In genomic region chr6:147220345-147220744, GRCh38 we compare ENCODE assay signal across 34 cellular contexts.
"Had no signal": no experiment of that assay in that cellular context is flagged by ENCODE, and none has a peak within 500 bp of the region (broad histone marks: within the 10 kb centered on the region; RNA-seq: fewer than 3 reads in every experiment).

No MANE protein-coding gene starts in this region.

- H3K4me3 ChIP-seq: adrenal gland, body of pancreas, cardiac muscle cell, coronary artery, dorsolateral prefrontal cortex, esophagus muscularis mucosa, gastrocnemius medialis, heart left ventricle had no signal

- H3K9me3 ChIP-seq: adrenal gland, body of pancreas, esophagus muscularis mucosa, gastrocnemius medialis, heart left ventricle had no signal

- H3K27ac ChIP-seq: adrenal gland, body of pancreas, cardiac muscle cell, coronary artery, dorsolateral prefrontal cortex, esophagus muscularis mucosa, foreskin keratinocyte, gastrocnemius medialis, heart left ventricle had no signal

- DNase-seq: activated CD4-positive, alpha-beta memory T cell treated with anti-CD3 and anti-CD28 coated beads for 36 hours; activated CD4-positive, alpha-beta T cell treated with anti-CD3 and anti-CD28 coated beads for 36 hours; activated CD4-positive, alpha-beta T cell treated with anti-CD3 and anti-CD28 coated beads, Interleukin-2, amount 10 ng/mL, durations not matched to agents 24 days and 14 days; activated CD4-positive, CD25-positive, alpha-beta regulatory T cell; activated CD4-positive, CD25-positive, alpha-beta regulatory T cell treated with anti-CD3 and anti-CD28 coated beads, Interleukin-2, amount 50 U/mL, for 72 hours; activated CD8-positive, alpha-beta memory T cell treated with anti-CD3 and anti-CD28 coated beads, Interleukin-2, amount 10 ng/mL, durations not matched to agents 7 days and 5 days; activated CD8-positive, alpha-beta memory T cell treated with anti-CD3 and anti-CD28 coated beads, Interleukin-2, amount 50 U/mL, for 4 hours; activated CD8-positive, alpha-beta T cell treated with anti-CD3 and anti-CD28 coated beads, Interleukin-2, amount 10 ng/mL, durations not matched to agents 7 days and 5 days; activated effector memory CD4-positive, alpha-beta T cell treated with anti-CD3 and anti-CD28 coated beads, Interleukin-2, amount 50 U/mL, for 16 hours; activated naive CD4-positive, alpha-beta T cell treated with anti-CD3 and anti-CD28 coated beads for 36 hours; activated naive CD8-positive, alpha-beta T cell treated with anti-CD3 and anti-CD28 coated beads for 36 hours; activated naive CD8-positive, alpha-beta T cell treated with anti-CD3 and anti-CD28 coated beads, Interleukin-2, amount 50 U/mL, for 24 hours; activated T-cell treated with anti-CD3 and anti-CD28 coated beads, Interleukin-2, amount 50 U/mL, for 1 hour; activated T-cell treated with anti-CD3 and anti-CD28 coated beads, Interleukin-2, amount 50 U/mL, for 48 hours; adrenal gland; amygdala; aorta; body of pancreas; central memory CD4-positive, alpha-beta T cell; dorsolateral prefrontal cortex; effector memory CD4-positive, alpha-beta T cell; erythroblast; foreskin keratinocyte; gastrocnemius medialis; glutamatergic neuron; heart left ventricle; T-helper 2 cell had no signal

- H3K9me3 Mint-ChIP-seq: activated CD4-positive, alpha-beta memory T cell treated with anti-CD3 and anti-CD28 coated beads for 36 hours; activated CD4-positive, alpha-beta T cell treated with anti-CD3 and anti-CD28 coated beads, Interleukin-2, amount 10 ng/mL, durations not matched to agents 24 days and 14 days; activated naive CD4-positive, alpha-beta T cell treated with anti-CD3 and anti-CD28 coated beads for 36 hours; activated naive CD4-positive, alpha-beta T cell treated with anti-CD3 and anti-CD28 coated beads, Interleukin-2, amount 50 U/mL, for 24 hours; activated naive CD8-positive, alpha-beta T cell treated with anti-CD3 and anti-CD28 coated beads for 36 hours; activated naive CD8-positive, alpha-beta T cell treated with anti-CD3 and anti-CD28 coated beads, Interleukin-2, amount 50 U/mL, for 24 hours; activated T-helper 1 cell treated with anti-CD3 and anti-CD28 coated beads, Interleukin-12 subunit alpha, Interleukin-12 subunit beta, Interleukin-2, Interleukin-4 antibody, amounts not matched to agents 30 ng/mL and 10 ng/mL and 1 ng/mL, durations not matched to agents 14 hours and 24 hours and 36 hours; activated T-helper 2 cell treated with anti-CD3 and anti-CD28 coated beads, Interferon-gamma antibody, Interleukin-2, Interleukin-4, amounts not matched to agents 10 μg/mL and 5 μg/mL and 100 μg/mL, durations not matched to agents 14 hours and 24 hours and 36 hours; dendritic cell treated with granulocyte-macrophage colony-stimulating factor and Interleukin-4, amounts not matched to agents 40 ng/mL and 50 ng/mL, for 4 days had no signal

- H3K36me3 ChIP-seq: adrenal gland, cardiac muscle cell, esophagus muscularis mucosa, gastrocnemius medialis had no signal

- H3K4me1 ChIP-seq: foreskin keratinocyte had no signal

- ATAC-seq: activated CD4-positive, alpha-beta T cell treated with anti-CD3 and anti-CD28 coated beads for 36 hours; activated CD8-positive, alpha-beta memory T cell treated with anti-CD3 and anti-CD28 coated beads, Interleukin-2, amount 10 ng/mL, durations not matched to agents 7 days and 5 days; activated CD8-positive, alpha-beta T cell treated with anti-CD3 and anti-CD28 coated beads, Interleukin-2, amount 10 ng/mL, durations not matched to agents 7 days and 5 days; activated naive CD8-positive, alpha-beta T cell treated with anti-CD3 and anti-CD28 coated beads, Interleukin-2, amount 50 U/mL, for 24 hours; body of pancreas; foreskin keratinocyte; gastrocnemius medialis; heart left ventricle had no signal

- H3K27ac Mint-ChIP-seq: activated CD4-positive, alpha-beta memory T cell treated with anti-CD3 and anti-CD28 coated beads for 36 hours; activated CD4-positive, alpha-beta T cell treated with anti-CD3 and anti-CD28 coated beads for 36 hours; activated CD4-positive, alpha-beta T cell treated with anti-CD3 and anti-CD28 coated beads, Interleukin-2, amount 10 ng/mL, durations not matched to agents 24 days and 14 days; activated CD8-positive, alpha-beta memory T cell treated with anti-CD3 and anti-CD28 coated beads, Interleukin-2, amount 10 ng/mL, durations not matched to agents 7 days and 5 days; activated CD8-positive, alpha-beta T cell treated with anti-CD3 and anti-CD28 coated beads, Interleukin-2, amount 10 ng/mL, durations not matched to agents 7 days and 5 days; activated naive CD4-positive, alpha-beta T cell treated with anti-CD3 and anti-CD28 coated beads for 36 hours; activated naive CD4-positive, alpha-beta T cell treated with anti-CD3 and anti-CD28 coated beads, Interleukin-2, amount 50 U/mL, for 24 hours; activated naive CD8-positive, alpha-beta T cell treated with anti-CD3 and anti-CD28 coated beads for 36 hours; activated naive CD8-positive, alpha-beta T cell treated with anti-CD3 and anti-CD28 coated beads, Interleukin-2, amount 50 U/mL, for 24 hours; activated T-helper 1 cell treated with anti-CD3 and anti-CD28 coated beads, Interleukin-12 subunit alpha, Interleukin-12 subunit beta, Interleukin-2, Interleukin-4 antibody, amounts not matched to agents 30 ng/mL and 10 ng/mL and 1 ng/mL, durations not matched to agents 14 hours and 24 hours and 36 hours; activated T-helper 2 cell treated with anti-CD3 and anti-CD28 coated beads, Interferon-gamma antibody, Interleukin-2, Interleukin-4, amounts not matched to agents 10 μg/mL and 5 μg/mL and 100 μg/mL, durations not matched to agents 14 hours and 24 hours and 36 hours; dendritic cell treated with granulocyte-macrophage colony-stimulating factor and Interleukin-4, amounts not matched to agents 40 ng/mL and 50 ng/mL, for 4 days had no signal

- H3K27me3 Mint-ChIP-seq: activated CD4-positive, alpha-beta memory T cell treated with anti-CD3 and anti-CD28 coated beads for 36 hours; activated CD4-positive, alpha-beta T cell treated with anti-CD3 and anti-CD28 coated beads for 36 hours; activated CD4-positive, alpha-beta T cell treated with anti-CD3 and anti-CD28 coated beads, Interleukin-2, amount 10 ng/mL, durations not matched to agents 24 days and 14 days; activated CD8-positive, alpha-beta memory T cell treated with anti-CD3 and anti-CD28 coated beads, Interleukin-2, amount 10 ng/mL, durations not matched to agents 7 days and 5 days; activated naive CD4-positive, alpha-beta T cell treated with anti-CD3 and anti-CD28 coated beads, Interleukin-2, amount 50 U/mL, for 24 hours; activated naive CD8-positive, alpha-beta T cell treated with anti-CD3 and anti-CD28 coated beads for 36 hours; activated naive CD8-positive, alpha-beta T cell treated with anti-CD3 and anti-CD28 coated beads, Interleukin-2, amount 50 U/mL, for 24 hours; dendritic cell treated with granulocyte-macrophage colony-stimulating factor and Interleukin-4, amounts not matched to agents 40 ng/mL and 50 ng/mL, for 4 days had no signal

- H3K4me3 Mint-ChIP-seq: activated CD4-positive, alpha-beta memory T cell treated with anti-CD3 and anti-CD28 coated beads for 36 hours; activated CD4-positive, alpha-beta T cell treated with anti-CD3 and anti-CD28 coated beads for 36 hours; activated CD4-positive, alpha-beta T cell treated with anti-CD3 and anti-CD28 coated beads, Interleukin-2, amount 10 ng/mL, durations not matched to agents 24 days and 14 days; activated CD8-positive, alpha-beta memory T cell treated with anti-CD3 and anti-CD28 coated beads, Interleukin-2, amount 10 ng/mL, durations not matched to agents 7 days and 5 days; activated CD8-positive, alpha-beta T cell treated with anti-CD3 and anti-CD28 coated beads, Interleukin-2, amount 10 ng/mL, durations not matched to agents 7 days and 5 days; activated naive CD4-positive, alpha-beta T cell treated with anti-CD3 and anti-CD28 coated beads for 36 hours; activated naive CD4-positive, alpha-beta T cell treated with anti-CD3 and anti-CD28 coated beads, Interleukin-2, amount 50 U/mL, for 24 hours; activated naive CD8-positive, alpha-beta T cell treated with anti-CD3 and anti-CD28 coated beads for 36 hours; activated naive CD8-positive, alpha-beta T cell treated with anti-CD3 and anti-CD28 coated beads, Interleukin-2, amount 50 U/mL, for 24 hours; activated T-helper 1 cell treated with anti-CD3 and anti-CD28 coated beads, Interleukin-12 subunit alpha, Interleukin-12 subunit beta, Interleukin-2, Interleukin-4 antibody, amounts not matched to agents 30 ng/mL and 10 ng/mL and 1 ng/mL, durations not matched to agents 14 hours and 24 hours and 36 hours; dendritic cell treated with granulocyte-macrophage colony-stimulating factor and Interleukin-4, amounts not matched to agents 40 ng/mL and 50 ng/mL, for 4 days had no signal
